Comparison of ENCODE assay signal across 8 cellular contexts in genomic region chr12:49233842-49234526, GRCh38. TPM values are rescaled to one million over a fixed set of nuclear protein-coding genes. Genes with fewer than 3 reads are reported as not detected.
DNase-seq lines count a peak whose midpoint lies in the region; ATAC-seq and TF ChIP-seq lines count a peak whose summit lies in the region.

No MANE protein-coding gene starts in this region.

- H3K27ac ChIP-seq in ACC112 (ENCODE audit: low read depth, low read length) (peak overlapping the region; percentile 76; the same call in 1 of the 2 replicates), OCI-LY1 (ENCODE audit: low read depth, low read length, poor library complexity, severe bottlenecking) (no peak overlapping the region), body of pancreas (peak overlapping the region; percentile 53 to 92 (median 80)), foreskin keratinocyte (no peak overlapping the region)

- TF ChIP-seq CTCF in OCI-LY1 (IDR thresholded peaks at IDR 0.05; ENCODE audit: low read length): no peak
- no peak for TF ChIP-seq CTCF in body of pancreas (IDR thresholded peaks at IDR 0.05)
- no peak for TF ChIP-seq CTCF in lower leg skin (IDR thresholded peaks at IDR 0.05)
- no peak for TF ChIP-seq CTCF in foreskin keratinocyte (conservative IDR thresholded peaks at IDR 0.05)

- intact Hi-C loops in body of pancreas (cut with DNase I) (loop anchor here (10.0 kb wide), 1 partner anchor 149 kb away; no protein-coding TSS in a partner anchor), lower leg skin (cut with DNase I; ENCODE audit: low total_unique reads) (loop anchor here (10.0 kb wide), 1 partner anchor 149 kb away; no protein-coding TSS in a partner anchor)

- WGBS in body of pancreas, 2 donors: 63 to 74% methylated on average over 19 of the region's 19 CpGs
- 65 to 74% methylated on average over 16 to 19 of the region's 19 CpGs for WGBS in lower leg skin, 2 donors

- H4K20me1 ChIP-seq in OCI-LY1 (ENCODE audit: insufficient read depth, low read length): no peaks in the 10 kb centered on the region

- H3K9ac ChIP-seq in OCI-LY1 (ENCODE audit: low read length): peak overlapping the region; percentile 61

- H3K4me1 ChIP-seq in ACC112 (ENCODE audit: control insufficient read depth, insufficient read depth, low read length, unreplicated experiment): peaks cover 15% of the 10 kb centered on the region
- H3K4me1 ChIP-seq in OCI-LY1 (ENCODE audit: insufficient read depth, low read length, severe bottlenecking): peaks cover 14% of the 10 kb centered on the region
- peaks cover 22% of the 10 kb centered on the region for H3K4me1 ChIP-seq in body of pancreas
- no peaks in the 10 kb centered on the region for H3K4me1 ChIP-seq in foreskin keratinocyte

- no peaks in the 10 kb centered on the region for H3K36me3 ChIP-seq in ACC112 (ENCODE audit: insufficient read depth, low read length)
- no peaks in the 10 kb centered on the region for H3K36me3 ChIP-seq in OCI-LY1 (ENCODE audit: insufficient read depth, low read length)
- H3K36me3 ChIP-seq in body of pancreas (replicated peaks in 1 of 2; ENCODE audit: insufficient read depth in 1 of 2, low read depth in 2 of 2): no peaks in the 10 kb centered on the region

- H3K79me2 ChIP-seq in ACC112 (ENCODE audit: control insufficient read depth, insufficient read depth, low read length, unreplicated experiment) (no peaks in the 10 kb centered on the region), OCI-LY1 (ENCODE audit: insufficient read depth, low read length) (no peaks in the 10 kb centered on the region)

- peak overlapping the region; percentile 84 for H3K4me3 ChIP-seq in ACC112 (ENCODE audit: low read depth, low read length)
- H3K4me3 ChIP-seq in OCI-LY1 (ENCODE audit: low read depth, low read length, poor library complexity, severe bottlenecking): peak overlapping the region; percentile 65
- H3K4me3 ChIP-seq in body of pancreas: no peak overlapping the region
- no peak overlapping the region for H3K4me3 ChIP-seq in lower leg skin (ENCODE audit: low read depth, poor library complexity, severe bottlenecking)

- H3K4me2 ChIP-seq in OCI-LY1 (ENCODE audit: low read length): peak overlapping the region; percentile 82

- H3K9me3 ChIP-seq in OCI-LY1 (ENCODE audit: low read length) (no peaks in the 10 kb centered on the region), body of pancreas (no peaks in the 10 kb centered on the region)

- H3K27me3 ChIP-seq in ACC112 (ENCODE audit: insufficient read depth, low read length) (no peaks in the 10 kb centered on the region), OCI-LY1 (ENCODE audit: insufficient read depth, low read length) (no peaks in the 10 kb centered on the region), body of pancreas (no peaks in the 10 kb centered on the region), foreskin keratinocyte (no peaks in the 10 kb centered on the region)

- ATAC-seq in HG02759 (IDR thresholded peaks at IDR 0.05; ENCODE audit: unreplicated experiment) (peak; percentile 40), body of pancreas (no peak), foreskin keratinocyte (no peak), HG02970 (IDR thresholded peaks at IDR 0.05; ENCODE audit: low FRiP score, unreplicated experiment) (no peak)

- TF ChIP-seq POLR2A in body of pancreas (IDR thresholded peaks at IDR 0.05) (peak in 1 of 3 donors; percentile 26), lower leg skin (IDR thresholded peaks at IDR 0.05) (no peak)

- H3K9me2 ChIP-seq in OCI-LY1 (ENCODE audit: low read depth, low read length): no peaks in the 10 kb centered on the region

- H2AFZ ChIP-seq in ACC112 (ENCODE audit: low read length, unreplicated experiment) (peak overlapping the region; percentile 85), OCI-LY1 (ENCODE audit: low read length) (peak overlapping the region; percentile 85)

- no peaks in the 10 kb centered on the region for H3F3A ChIP-seq in OCI-LY1 (ENCODE audit: insufficient read depth, low read length)

- peak; percentile 16 to 76 (median 18) for DNase-seq in body of pancreas
- peak; percentile 34 to 88 for DNase-seq in lower leg skin (ENCODE audit: low spot score in 2 of 2)
- peak; percentile 27 for DNase-seq in stimulated activated CD8-positive, alpha-beta memory T cell treated with anti-CD3 and anti-CD28 coated beads, Interleukin-4, amount 100 ng/mL, for 48 hours
- DNase-seq in foreskin keratinocyte: no peak

RNA-seq across cellular contexts. Expression of gene TUBA1C, which starts 30.9 kb away (rescaled TPM):
- total RNA-seq in body of pancreas (10 to 100 TPM; 32.6 to 39.2 TPM), lower leg skin (100 to 1,000 TPM; 211 to 475 (median 280) TPM), foreskin keratinocyte (1,116 and 1,321 TPM in 2 replicates)
- 1,211 and 1,475 TPM in 2 replicates for polyA plus RNA-seq in foreskin keratinocyte

RNA-seq across cellular contexts. Expression of gene TUBA1A, which starts 45.1 kb away (rescaled TPM):
- 10 to 100 TPM; 36.6 to 44.5 TPM for total RNA-seq in body of pancreas
- 100 to 1,000 TPM in 2 of 4 donors, 10 to 100 TPM in 2; 68.0 to 137 (median 108) TPM for total RNA-seq in lower leg skin
- total RNA-seq in foreskin keratinocyte: 113 and 273 TPM in 2 replicates
- 117 and 269 TPM in 2 replicates for polyA plus RNA-seq in foreskin keratinocyte

Comparison
In these comparisons a context has a peak if more than half of its experiments do, and no peak if none do; other contexts are left out.
1. H3K27ac ChIP-seq: peak in ACC112 (single experiment) and body of pancreas (4 of 4); none in OCI-LY1 (single experiment) and foreskin keratinocyte (single experiment).
2. H3K4me3 ChIP-seq: peak in ACC112 (single experiment) and OCI-LY1 (single experiment); none in body of pancreas (0 of 2) and lower leg skin (single experiment).
3. DNase-seq: peak in body of pancreas (4 of 4), lower leg skin (2 of 2) and stimulated activated CD8-positive, alpha-beta memory T cell treated with anti-CD3 and anti-CD28 coated beads, Interleukin-4, amount 100 ng/mL, for 48 hours (single experiment); none in foreskin keratinocyte (0 of 2).
4. RNA of gene TUBA1C, which starts 30.9 kb away (total RNA-seq): 1,116 to 1,321 TPM in foreskin keratinocyte and 211 to 475 TPM in lower leg skin; 32.6 to 39.2 TPM in body of pancreas; every median in the first group is over 4 times any median in the second.